Comparison of ENCODE assay signal across 13 cellular contexts in genomic region chr13:89748716-89749115, GRCh38.
"Had no signal": no experiment of that assay in that cellular context is flagged by ENCODE, and none has a peak within 500 bp of the region (broad histone marks: within the 10 kb centered on the region; RNA-seq: fewer than 3 reads in every experiment).

No MANE protein-coding gene starts in this region.

- H3K4me3 ChIP-seq: dorsolateral prefrontal cortex, mucosa of descending colon, right lobe of liver, thyroid gland, vagina had no signal

- DNase-seq: activated CD4-positive, alpha-beta T cell treated with anti-CD3 and anti-CD28 coated beads for 48 hours; activated CD8-positive, alpha-beta T cell treated with anti-CD3 and anti-CD28 coated beads, Interleukin-2, amount 10 ng/mL, durations not matched to agents 7 days and 5 days; activated naive CD4-positive, alpha-beta T cell treated with Interleukin-2 at 50 U/mL for 16 hours; brain microvascular endothelial cell; dorsolateral prefrontal cortex; foreskin melanocyte; head of caudate nucleus; mammary epithelial cell; mucosa of descending colon; naive thymus-derived CD8-positive, alpha-beta T cell; right lobe of liver; thyroid gland had no signal
